Comparison of ENCODE assay signal across 25 cellular contexts in the genomic region with DNA sequence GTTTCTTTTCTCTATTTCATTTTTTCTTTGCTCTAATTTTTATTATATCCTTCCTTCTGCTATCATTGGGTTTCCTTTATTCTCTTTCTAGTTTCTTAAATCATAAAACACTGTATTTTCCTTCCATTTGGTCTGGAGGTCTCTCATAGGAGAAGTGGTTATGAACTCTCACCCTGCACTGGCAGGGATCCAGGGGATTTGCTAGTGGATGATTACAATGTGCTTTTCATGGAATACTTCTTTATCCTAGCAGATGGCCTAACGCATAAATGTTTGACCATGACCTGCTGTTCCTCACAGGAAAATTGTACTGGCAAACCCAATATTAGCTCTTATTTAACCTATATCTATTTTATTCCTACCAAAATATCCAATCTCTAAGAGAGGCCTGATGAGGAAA.
DNase-seq lines count a peak whose midpoint lies in the region; ATAC-seq and TF ChIP-seq lines count a peak whose summit lies in the region.
"Had no signal": no experiment of that assay in that cellular context is flagged by ENCODE, and none has a peak within 500 bp of the region (broad histone marks: within the 10 kb centered on the region; RNA-seq: fewer than 3 reads in every experiment).

No MANE protein-coding gene starts in this region.

- H3K27ac ChIP-seq in WERI-Rb-1, result peak overlapping the region; percentile 62
- H3K27ac ChIP-seq: C4-2B had no signal

- peak; percentile 92 for DNase-seq in DMS 273 treated with DMSO at 0.1 percent for 48 hours (lab: John Stamatoyannopoulos, UW)
- peak; percentile 1 for DNase-seq in NCI-H1092 treated with DMSO at 0.1 percent for 48 hours (lab: John Stamatoyannopoulos, UW)
- peak; percentile 22 for DNase-seq in NCI-H2227 treated with DMSO at 0.1 percent for 48 hours (lab: John Stamatoyannopoulos, UW)
- peak; percentile 39 for DNase-seq in WERI-Rb-1
- DNase-seq in glomerular visceral epithelial cell (ENCODE audit: extremely low spot score), result no peak
- DNase-seq in NOMO-1 (lab: John Stamatoyannopoulos, UW; ENCODE audit: unreplicated experiment in 2 of 2), result no peak
- DNase-seq in SKM-1 treated with dmso at 0.1 percent for 144 hours (lab: John Stamatoyannopoulos, UW; ENCODE audit: unreplicated experiment), result no peak
- DNase-seq: Caco-2; CD8-positive, alpha-beta T cell; DMS79 treated with DMSO at 0.1 percent for 48 hours; GF-D8; GOT3; HFFc6; MG63; NCI-H1417; NCI-H187; NCI-H2081 treated with DMSO at 0.1 percent for 48 hours; NCI-H226; NCI-H510A; PC-3; SK-N-SH had no signal

- H3K27me3 ChIP-seq in WERI-Rb-1 (ENCODE audit: insufficient read depth, low read depth, severe bottlenecking), result no peaks in the 10 kb centered on the region

- H3K4me3 ChIP-seq in WERI-Rb-1 (ENCODE audit: low read depth, low read length), result no peak overlapping the region
- H3K4me3 ChIP-seq: HAP-1, MG63 had no signal

- ATAC-seq in GM18858 (IDR thresholded peaks at IDR 0.05; ENCODE audit: unreplicated experiment), result no peak
- ATAC-seq: CD8-positive, alpha-beta T cell; HepG2; PC-3 had no signal

- H3K36me3 ChIP-seq in WERI-Rb-1, result no peaks in the 10 kb centered on the region
- H3K36me3 ChIP-seq: HAP-1, MG63 had no signal

- H3K9me3 ChIP-seq in WERI-Rb-1 (ENCODE audit: severe bottlenecking), result no peaks in the 10 kb centered on the region
- H3K9me3 ChIP-seq: Caco-2, HAP-1, MG63 had no signal

- no peak for TF ChIP-seq CTCF in WERI-Rb-1 (IDR thresholded peaks at IDR 0.05; ENCODE audit: low read depth, low read length)

Comparison
In these comparisons a context has a peak if more than half of its experiments do, and no peak if none do; other contexts are left out.
1. DNase-seq: peak in DMS 273 treated with DMSO at 0.1 percent for 48 hours (single experiment), NCI-H1092 treated with DMSO at 0.1 percent for 48 hours (single experiment), NCI-H2227 treated with DMSO at 0.1 percent for 48 hours (single experiment) and WERI-Rb-1 (single experiment); none in glomerular visceral epithelial cell (single experiment), NOMO-1 (0 of 2) and SKM-1 treated with dmso at 0.1 percent for 144 hours (single experiment).